Comparison of ENCODE assay signal across 8 cellular contexts in genomic region chr14:35404246-35404495, GRCh38. TPM values are rescaled to one million over a fixed set of nuclear protein-coding genes. Genes with fewer than 3 reads are reported as not detected.
A peak's percentile ranks its signal among the peaks of the same experiment; 100 is the strongest.
DNase-seq lines count a peak whose midpoint lies in the region; ATAC-seq, FAIRE-seq and TF ChIP-seq lines count a peak whose summit lies in the region.

No MANE protein-coding gene starts in this region.

- H3K9me2 ChIP-seq in MM.1S (replicated peaks; ENCODE audit: insufficient read depth, low read length): no peaks in the 10 kb centered on the region

- DNase-seq in MM.1S: no peak
- no peak for DNase-seq in H1 (ENCODE audit: low read depth in 1 of 2, low spot score in 2 of 2)
- no peak for DNase-seq in ovary
- no peak for DNase-seq in activated CD4-positive, CD25-positive, alpha-beta regulatory T cell treated with anti-CD3 and anti-CD28 coated beads, Interleukin-2, amount 50 U/mL, for 72 hours

- H3K9me3 ChIP-seq in MM.1S (replicated peaks; ENCODE audit: insufficient read depth, low read length) (no peaks in the 10 kb centered on the region), H1 (ENCODE audit: insufficient read depth in 2 of 2, low read depth in 1 of 2, low read length in 1 of 2) (no peaks in the 10 kb centered on the region), ovary (no peaks in the 10 kb centered on the region)

- no peak overlapping the region for H2BK120ac ChIP-seq in H1 (replicated peaks; ENCODE audit: low read depth, low read length)

- H3K79me2 ChIP-seq in MM.1S (ENCODE audit: low read length) (peaks cover 17% of the 10 kb centered on the region), H1 (ENCODE audit: control insufficient read depth in 1 of 2, insufficient read depth in 2 of 2, low read length in 2 of 2) (peaks cover 0 to 15% of the 10 kb centered on the region in 2 experiments; a peak in 3 of 4 replicates)

- WGBS in H1 (ENCODE audit: extremely low coverage in 1 of 2, insufficient coverage in 1 of 2, insufficient read length in 1 of 2, insufficient replicate concordance in 2 of 2, low coverage in 1 of 2, low lambda C conversion rate in 2 of 2, missing lambda C conversion rate in 1 of 2), 2 experiments: 0% methylated on average over 9 of the region's 33 CpGs; no CpG with 5 or more reads in 1 of the 2 experiments
- 0 to 1% methylated on average over 33 of the region's 33 CpGs; no CpG with 5 or more reads in 1 of the 3 donors for WGBS in ovary, 3 donors

- TF ChIP-seq POLR2A in H1 (IDR thresholded peaks at IDR 0.05; ENCODE audit: control extremely low read depth in 1 of 2, low read depth in 2 of 2, low read length in 2 of 2) (no peak; a peak in 1 of 3 replicates), ovary (IDR thresholded peaks at IDR 0.05) (no peak)

- H3K4ac ChIP-seq in H1 (replicated peaks; ENCODE audit: insufficient read length, low read depth, low read length): no peak overlapping the region

- H3K4me2 ChIP-seq in MM.1S (ENCODE audit: low read depth, low read length) (no peak overlapping the region), H1 (ENCODE audit: insufficient read depth in 1 of 2, low read depth in 2 of 2, low read length in 2 of 2) (peak overlapping the region; percentile 95 to 96)

- TF ChIP-seq EP300 in H1 (IDR thresholded peaks at IDR 0.05; ENCODE audit: borderline replicate concordance in 1 of 2, low read depth in 2 of 2, low read length in 2 of 2) (no peak), ovary (IDR thresholded peaks at IDR 0.05) (no peak)

- peak overlapping the region; percentile 93 for H3K56ac ChIP-seq in H1 (replicated peaks; ENCODE audit: insufficient read length, low read depth, low read length)

- H4K91ac ChIP-seq in H1 (replicated peaks; ENCODE audit: insufficient read length, low read length): peak overlapping the region; percentile 89

- H4K20me1 ChIP-seq in MM.1S (ENCODE audit: insufficient read depth, low read length): no peaks in the 10 kb centered on the region
- H4K20me1 ChIP-seq in H1 (replicated peaks in 1 of 2; ENCODE audit: control insufficient read depth in 1 of 2, insufficient read depth in 2 of 2, low read length in 2 of 2): peaks cover 2 to 3% of the 10 kb centered on the region in 2 experiments

- no peak overlapping the region for H2AFZ ChIP-seq in MM.1S (ENCODE audit: low read length)
- no peak overlapping the region for H2AFZ ChIP-seq in H1 (ENCODE audit: low read length)

- POLR2A ChIA-PET in H1 (lab: Charles Lee; ENCODE audit: partially characterized antibody): interaction anchor here (0.5 to 4.8 kb wide), 37 partner anchors 11 to 790 kb away, joined by 3 to 48 read pairs (median 6); partner anchors contain the start of genes CFL2, PPP2R3C, PRORP and PSMA6

- H3K27me3 ChIP-seq in MM.1S (replicated peaks; ENCODE audit: insufficient read depth, low read length): no peaks in the 10 kb centered on the region
- H3K27me3 ChIP-seq in H1 (replicated peaks in 1 of 4; ENCODE audit: control insufficient read depth in 3 of 4, extremely low read depth in 1 of 4, insufficient read depth in 3 of 4, low read length in 3 of 4): no peaks in the 10 kb centered on the region
- no peaks in the 10 kb centered on the region for H3K27me3 ChIP-seq in ovary

- H3K27ac ChIP-seq in MM.1S (ENCODE audit: low read length) (peak overlapping the region; percentile 86), H1 (ENCODE audit: low read depth, low read length) (peak overlapping the region; percentile 96), ovary (peak overlapping the region; percentile 96 to 99)

- intact Hi-C loops in ovary (cut with DNase I): loop anchor here (1.0 to 10.0 kb wide), 7 partner anchors 67 to 421 kb away; partner anchors contain the start of genes PSMA6 (in 2 of the 4) and BRMS1L (in 1 of the 4)

- CTCF ChIA-PET in H1 (lab: Charles Lee; ENCODE audit: partially characterized antibody): interaction anchor here (0.8 to 3.3 kb wide), 17 partner anchors 9 to 262 kb away, joined by 3 to 18 read pairs (median 4); no protein-coding TSS in a partner anchor

- peak overlapping the region; percentile 91 for H3K4me3 ChIP-seq in GM08714 (ENCODE audit: low read length)
- peak overlapping the region; percentile 74; the same call in 1 of the 2 replicates for H3K4me3 ChIP-seq in MM.1S (ENCODE audit: low read length)
- peak overlapping the region; percentile 77 to 99 (median 90) for H3K4me3 ChIP-seq in H1 (ENCODE audit: extremely low read depth in 1 of 4, insufficient read depth in 2 of 4, low read depth in 3 of 4, low read length in 4 of 4)
- H3K4me3 ChIP-seq in ovary: peak overlapping the region; percentile 95

- ATAC-seq in HG02798 (IDR thresholded peaks at IDR 0.05; ENCODE audit: poor library complexity, unreplicated experiment) (no peak), HG03342 (IDR thresholded peaks at IDR 0.05; ENCODE audit: unreplicated experiment) (no peak), HG03159 (IDR thresholded peaks at IDR 0.05; ENCODE audit: unreplicated experiment) (no peak)

- H3K18ac ChIP-seq in H1 (ENCODE audit: extremely low read depth, low read length): peak overlapping the region; percentile 94

- TF ChIP-seq CTCF in MM.1S (IDR thresholded peaks at IDR 0.05; ENCODE audit: low read length): no peak
- TF ChIP-seq CTCF in H1 (IDR thresholded peaks at IDR 0.05; ENCODE audit: control extremely low read depth in 1 of 3, insufficient read depth in 1 of 3, low read depth in 1 of 3, low read length in 3 of 3): no peak
- TF ChIP-seq CTCF in ovary (IDR thresholded peaks at IDR 0.05): no peak

- H2BK5ac ChIP-seq in H1 (ENCODE audit: low read depth, low read length): peak overlapping the region; percentile 91; the same call in 1 of the 2 replicates

- H2BK15ac ChIP-seq in H1 (ENCODE audit: low read length): no peak overlapping the region

- H3F3A ChIP-seq in MM.1S (ENCODE audit: insufficient read depth, low read length): 0 out of 2 replicates have a peak, but pooled peaks cover 2% of the 10 kb centered on the region

- no peak overlapping the region for H2BK20ac ChIP-seq in H1 (ENCODE audit: low read length)

- H3K23ac ChIP-seq in H1 (ENCODE audit: insufficient read length): no peak overlapping the region

- H3K79me1 ChIP-seq in H1 (ENCODE audit: low read depth, low read length): peaks cover 6% of the 10 kb centered on the region; the same call in 1 of the 2 replicates

- H3K23me2 ChIP-seq in H1 (ENCODE audit: low read depth, low read length): peaks cover 9% of the 10 kb centered on the region

- H3K14ac ChIP-seq in H1 (ENCODE audit: insufficient read length): no peak overlapping the region

- H4K8ac ChIP-seq in H1 (ENCODE audit: extremely low read depth, insufficient read depth, low read length): peak overlapping the region; percentile 97

- H3K4me1 ChIP-seq in MM.1S (ENCODE audit: low read length) (peaks cover 22% of the 10 kb centered on the region), H1 (replicated peaks in 1 of 4; ENCODE audit: control insufficient read depth in 3 of 4, insufficient read depth in 4 of 4, low read length in 3 of 4) (peaks cover 4 to 19% (median 12%) of the 10 kb centered on the region in 4 experiments), ovary (ENCODE audit: insufficient read depth) (peaks cover 15% of the 10 kb centered on the region)

- H2BK12ac ChIP-seq in H1 (ENCODE audit: low read depth, low read length): no peak overlapping the region

- no peak overlapping the region for H2AK5ac ChIP-seq in H1 (ENCODE audit: low read depth, low read length)

- H3K9ac ChIP-seq in MM.1S (ENCODE audit: low read length) (peak overlapping the region; percentile 80), H1 (replicated peaks in 1 of 4; ENCODE audit: extremely low read depth in 1 of 4, low read depth in 3 of 4, low read length in 3 of 4) (peak overlapping the region; percentile 89 to 95 (median 91))

- peak overlapping the region; percentile 96 for H4K5ac ChIP-seq in H1 (ENCODE audit: insufficient read length, low read depth, low read length)

- H3K36me3 ChIP-seq in MM.1S (replicated peaks; ENCODE audit: insufficient read depth, low read length): peaks cover 8% of the 10 kb centered on the region
- peaks cover 12 to 31% (median 24%) of the 10 kb centered on the region in 4 experiments for H3K36me3 ChIP-seq in H1 (ENCODE audit: control insufficient read depth in 2 of 4, insufficient read depth in 4 of 4, low read length in 3 of 4)
- no peaks in the 10 kb centered on the region for H3K36me3 ChIP-seq in ovary

- no peak for FAIRE-seq in H1 (lab: Jason Lieb, UNC)

- no peak for TF ChIP-seq RAD21 in H1 (IDR thresholded peaks at IDR 0.05 in 1 of 2, conservative IDR thresholded peaks at IDR 0.05 in 1 of 2; ENCODE audit: low read depth in 2 of 2, low read length in 2 of 2)

TF ChIP-seq in H1, 55 proteins besides CTCF, POLR2A, EP300 and RAD21:
- TF ChIP-seq KDM4A (IDR thresholded peaks at IDR 0.05; ENCODE audit: low read depth, low read length, severe bottlenecking) (peak; percentile 22), TBP (IDR thresholded peaks at IDR 0.05; ENCODE audit: low read depth, low read length) (no peak)

RNA-seq across cellular contexts. Expression of gene NFKBIA, which starts 0.4 kb away (rescaled TPM):
- total RNA-seq in H1 (2021; fragmentation: NEBNext Ultra II Directional; extraction: Animal tissue kit (Norgen Biotek cat#: 25700)): 24.4 and 25.9 TPM in 2 replicates
- polyA plus RNA-seq in H1 (2011; rRNA removed) (49.7 and 59.5 TPM in 2 replicates), ovary (100 to 1,000 TPM; 109 to 194 TPM)
- 41.5 TPM for polyA plus RNA-seq in H1 (2011; cell fraction: cytosol; rRNA removed)
- polyA plus RNA-seq in H1 (2011; cell fraction: nucleus; rRNA removed): 100 TPM
- 29.4 to 34.3 TPM (median 31.5 TPM) in 4 replicates for polyA plus RNA-seq in H1 (2012, experiment 1 of 2)
- polyA plus RNA-seq in H1 (2012, experiment 2 of 2): 38.2 TPM
- polyA plus RNA-seq in H1 (2013, experiment 1 of 2): 18.4 TPM
- polyA plus RNA-seq in H1 (2013, experiment 2 of 2): 18.3 TPM
- 54.4 and 66.5 TPM in 2 replicates for polyA minus RNA-seq in H1 (2011; rRNA and poly(A)+ RNA removed)
- polyA minus RNA-seq in H1 (2011; cell fraction: cytosol; rRNA and poly(A)+ RNA removed): 24.7 TPM
- polyA minus RNA-seq in H1 (2011; cell fraction: nucleus; rRNA and poly(A)+ RNA removed): 105 TPM
- total RNA-seq in ovary: 1,000 to 10,000 TPM in 1 of 7 donors, 100 to 1,000 TPM in 6; 162 to 1,807 (median 236) TPM
